In genomic region chr21:42097860-42098259, GRCh38 we compare ENCODE assay signal across 8 cellular contexts. TPM values are rescaled to one million over a fixed set of nuclear protein-coding genes. Genes with fewer than 3 reads are reported as not detected.
DNase-seq lines count a peak whose midpoint lies in the region; ATAC-seq and TF ChIP-seq lines count a peak whose summit lies in the region.

No MANE protein-coding gene starts in this region.

- H2AFZ ChIP-seq in PC-3 (ENCODE audit: low read length) (peak overlapping the region; percentile 41; the same call in 1 of the 2 replicates), osteoblast (ENCODE audit: low read length) (peak overlapping the region; percentile 70)

- intact Hi-C loops in activated CD4-positive, alpha-beta T cell treated with anti-CD3 and anti-CD28 coated beads for 36 hours (cut with DNase I, micrococcal nuclease) = no loop called here
- intact Hi-C loops in activated CD4-positive, alpha-beta T cell treated with anti-CD3 and anti-CD28 coated beads, Interleukin-2, amount 10 ng/mL, durations not matched to agents 24 days and 14 days (cut with micrococcal nuclease) = no loop called here
- intact Hi-C loops in PC-3 (cut with micrococcal nuclease) = loop anchor here (1.0 to 5.0 kb wide), 3 partner anchors 87 to 166 kb away; no protein-coding TSS in a partner anchor

- no peak for TF ChIP-seq CTCF in PC-3 (conservative IDR thresholded peaks at IDR 0.05; ENCODE audit: low read depth, low read length)
- TF ChIP-seq CTCF in epithelial cell of proximal tubule (conservative IDR thresholded peaks at IDR 0.05; ENCODE audit: low read depth, low read length) = no peak
- no peak for TF ChIP-seq CTCF in osteoblast (IDR thresholded peaks at IDR 0.05; ENCODE audit: extremely low read depth, low read depth, low read length)

- H3K4me2 ChIP-seq in PC-3 (ENCODE audit: low read length) = peak overlapping the region; percentile 66
- H3K4me2 ChIP-seq in osteoblast (ENCODE audit: insufficient read depth, low read length) = peak overlapping the region; percentile 76

- no peaks in the 10 kb centered on the region for H3K27me3 Mint-ChIP-seq in activated CD4-positive, alpha-beta T cell treated with anti-CD3 and anti-CD28 coated beads for 36 hours
- H3K27me3 Mint-ChIP-seq in activated CD4-positive, alpha-beta T cell treated with anti-CD3 and anti-CD28 coated beads, Interleukin-2, amount 10 ng/mL, durations not matched to agents 24 days and 14 days = peaks cover 19% of the 10 kb centered on the region

- peak overlapping the region; percentile 64 for H3K9ac ChIP-seq in PC-3 (ENCODE audit: low read length)

- peaks cover 38% of the 10 kb centered on the region for H3K4me1 ChIP-seq in PC-3 (ENCODE audit: insufficient read depth, low read length)
- peaks cover 32% of the 10 kb centered on the region for H3K4me1 ChIP-seq in osteoblast (ENCODE audit: insufficient read depth, low read length)

- no peaks in the 10 kb centered on the region for H3K36me3 Mint-ChIP-seq in activated CD4-positive, alpha-beta T cell treated with anti-CD3 and anti-CD28 coated beads for 36 hours (ENCODE audit: low read depth)
- H3K36me3 Mint-ChIP-seq in activated CD4-positive, alpha-beta T cell treated with anti-CD3 and anti-CD28 coated beads, Interleukin-2, amount 10 ng/mL, durations not matched to agents 24 days and 14 days (ENCODE audit: low read depth) = no peaks in the 10 kb centered on the region

- H3K9me3 ChIP-seq in PC-3 (ENCODE audit: low read length) = no peaks in the 10 kb centered on the region
- peaks cover 3% of the 10 kb centered on the region for H3K9me3 ChIP-seq in osteoblast (ENCODE audit: low read depth, low read length)

- peak; percentile 32 for DNase-seq in activated CD4-positive, alpha-beta T cell treated with anti-CD3 and anti-CD28 coated beads for 36 hours
- no peak for DNase-seq in activated CD4-positive, alpha-beta T cell treated with anti-CD3 and anti-CD28 coated beads, Interleukin-2, amount 10 ng/mL, durations not matched to agents 24 days and 14 days
- DNase-seq in PC-3 = peak; percentile 96
- DNase-seq in epithelial cell of proximal tubule (ENCODE audit: low read depth) = peak; percentile 81
- peak; percentile 99 for DNase-seq in osteoblast (ENCODE audit: insufficient read length, low spot score, missing footprints)

- no peaks in the 10 kb centered on the region for H3K9me2 ChIP-seq in PC-3 (replicated peaks; ENCODE audit: low read length)

- peak overlapping the region; percentile 31; the same call in 1 of the 2 replicates for H3K4me3 ChIP-seq in PC-3 (ENCODE audit: low read length)
- H3K4me3 ChIP-seq in epithelial cell of proximal tubule (ENCODE audit: low read depth, low read length) = no peak overlapping the region
- H3K4me3 ChIP-seq in osteoblast (ENCODE audit: insufficient read depth, low read length) = peak overlapping the region; percentile 34

- POLR2A ChIA-PET in activated CD4-positive, alpha-beta T cell treated with anti-CD3 and anti-CD28 coated beads for 36 hours (lab: Charles Lee) = no interaction called here
- POLR2A ChIA-PET in PC-3 (lab: Charles Lee; ENCODE audit: unreplicated experiment) = interaction anchor here (0.6 to 1.2 kb wide), 4 partner anchors 9 to 60 kb away, joined by 3 to 5 read pairs (median 4); no protein-coding TSS in a partner anchor

- peak; percentile 87 for ATAC-seq in activated CD4-positive, alpha-beta T cell treated with anti-CD3 and anti-CD28 coated beads for 36 hours
- peak; percentile 87 for ATAC-seq in PC-3
- ATAC-seq in GM21576 (IDR thresholded peaks at IDR 0.05; ENCODE audit: unreplicated experiment) = no peak
- ATAC-seq in HG03039 (IDR thresholded peaks at IDR 0.05; ENCODE audit: unreplicated experiment) = no peak
- no peak for ATAC-seq in HG03439 (IDR thresholded peaks at IDR 0.05; ENCODE audit: unreplicated experiment)

- no peaks in the 10 kb centered on the region for H3F3A ChIP-seq in PC-3 (ENCODE audit: low read length, unreplicated experiment)

- CTCF ChIA-PET in activated CD4-positive, alpha-beta T cell treated with anti-CD3 and anti-CD28 coated beads for 36 hours (lab: Charles Lee) = interaction anchor here (2.0 kb wide), 1 partner anchor 10 kb away, joined by 13 read pairs; no protein-coding TSS in a partner anchor
- CTCF ChIA-PET in PC-3 (lab: Charles Lee) = interaction anchor here (0.5 to 1.6 kb wide), 4 partner anchors 10 to 91 kb away, joined by 3 to 9 read pairs (median 6); no protein-coding TSS in a partner anchor

- BruUV-seq in PC-3 (replicated peaks; lab: Mats Ljungman, UMichigan) = no TSS peak

- H4K20me1 ChIP-seq in PC-3 (ENCODE audit: low read length) = no peaks in the 10 kb centered on the region
- H4K20me1 ChIP-seq in osteoblast (ENCODE audit: insufficient read depth, low read length) = no peaks in the 10 kb centered on the region

- H3K79me2 ChIP-seq in PC-3 (ENCODE audit: low read length) = no peaks in the 10 kb centered on the region
- H3K79me2 ChIP-seq in osteoblast (ENCODE audit: insufficient read depth, low read length) = no peaks in the 10 kb centered on the region

- peak overlapping the region; percentile 94 for H3K27ac ChIP-seq in PC-3 (ENCODE audit: low read length)
- H3K27ac ChIP-seq in osteoblast (ENCODE audit: low read depth, low read length) = peak overlapping the region; percentile 99

- no peak overlapping the region for H3K4me3 Mint-ChIP-seq in activated CD4-positive, alpha-beta T cell treated with anti-CD3 and anti-CD28 coated beads for 36 hours
- no peak overlapping the region for H3K4me3 Mint-ChIP-seq in activated CD4-positive, alpha-beta T cell treated with anti-CD3 and anti-CD28 coated beads, Interleukin-2, amount 10 ng/mL, durations not matched to agents 24 days and 14 days

- H3K4me1 Mint-ChIP-seq in activated CD4-positive, alpha-beta T cell treated with anti-CD3 and anti-CD28 coated beads for 36 hours = peaks cover 7% of the 10 kb centered on the region
- no peaks in the 10 kb centered on the region for H3K4me1 Mint-ChIP-seq in activated CD4-positive, alpha-beta T cell treated with anti-CD3 and anti-CD28 coated beads, Interleukin-2, amount 10 ng/mL, durations not matched to agents 24 days and 14 days

- no peak overlapping the region for H3K27ac Mint-ChIP-seq in activated CD4-positive, alpha-beta T cell treated with anti-CD3 and anti-CD28 coated beads for 36 hours
- no peak overlapping the region for H3K27ac Mint-ChIP-seq in activated CD4-positive, alpha-beta T cell treated with anti-CD3 and anti-CD28 coated beads, Interleukin-2, amount 10 ng/mL, durations not matched to agents 24 days and 14 days

- H3K27me3 ChIP-seq in PC-3 (ENCODE audit: low read length) (no peaks in the 10 kb centered on the region), osteoblast (ENCODE audit: insufficient read depth, low read length) (peaks cover 4% of the 10 kb centered on the region)

- H3K36me3 ChIP-seq in PC-3 (ENCODE audit: low read depth, low read length) = no peaks in the 10 kb centered on the region
- H3K36me3 ChIP-seq in osteoblast (ENCODE audit: insufficient read depth, low read length) = no peaks in the 10 kb centered on the region

- H3K9me3 Mint-ChIP-seq in activated CD4-positive, alpha-beta T cell treated with anti-CD3 and anti-CD28 coated beads for 36 hours (ENCODE audit: low read depth) = no peaks in the 10 kb centered on the region
- H3K9me3 Mint-ChIP-seq in activated CD4-positive, alpha-beta T cell treated with anti-CD3 and anti-CD28 coated beads, Interleukin-2, amount 10 ng/mL, durations not matched to agents 24 days and 14 days = no peaks in the 10 kb centered on the region

RNA-seq across cellular contexts. Expression of gene UMODL1, which starts 26.7 kb away (rescaled TPM):
- not detected for total RNA-seq in activated CD4-positive, alpha-beta T cell treated with anti-CD3 and anti-CD28 coated beads for 36 hours
- not detected in 2 replicates for total RNA-seq in activated CD4-positive, alpha-beta T cell treated with anti-CD3 and anti-CD28 coated beads, Interleukin-2, amount 10 ng/mL, durations not matched to agents 24 days and 14 days
- total RNA-seq in PC-3 (2014; rRNA removed) (0.58 TPM in 1 of 2 replicates, not detected in the other), epithelial cell of proximal tubule (not detected in 2 replicates), osteoblast (under 0.01 TPM in 1 of 2 replicates, not detected in the other)

Comparison
In these comparisons a context has a peak if more than half of its experiments do, and no peak if none do; other contexts are left out.
1. ATAC-seq: peak in activated CD4-positive, alpha-beta T cell treated with anti-CD3 and anti-CD28 coated beads for 36 hours (single experiment) and PC-3 (single experiment); none in GM21576 (single experiment), HG03039 (single experiment) and HG03439 (single experiment).